8 cellular contexts compared by ENCODE assay signal in genomic region chr11:124661553-124661952, GRCh38. TPM values are rescaled to one million over a fixed set of nuclear protein-coding genes. Genes with fewer than 3 reads are reported as not detected.
"Had no signal": no experiment of that assay in that cellular context is flagged by ENCODE, and none has a peak within 500 bp of the region (broad histone marks: within the 10 kb centered on the region; RNA-seq: fewer than 3 reads in every experiment).

No MANE protein-coding gene starts in this region.

- ATAC-seq: GM23338 had no signal

- H2AFZ ChIP-seq: GM23338 had no signal

- H3K4me2 ChIP-seq: GM23338 had no signal

- DNase-seq: H9, HCEC 1CT had no signal

- FAIRE-seq: H1, H54, HTR-8/SVneo had no signal

- H3K4me3 ChIP-seq: GM23338 had no signal

RNA-seq across cellular contexts. Expression of gene PANX3, which starts 50.3 kb away (rescaled TPM):
- total RNA-seq: GM23338, H1, H9, HT-29 had no signal
- polyA plus RNA-seq: GM23338, H1, IgD-negative memory B cell had no signal
